In the genomic region with DNA sequence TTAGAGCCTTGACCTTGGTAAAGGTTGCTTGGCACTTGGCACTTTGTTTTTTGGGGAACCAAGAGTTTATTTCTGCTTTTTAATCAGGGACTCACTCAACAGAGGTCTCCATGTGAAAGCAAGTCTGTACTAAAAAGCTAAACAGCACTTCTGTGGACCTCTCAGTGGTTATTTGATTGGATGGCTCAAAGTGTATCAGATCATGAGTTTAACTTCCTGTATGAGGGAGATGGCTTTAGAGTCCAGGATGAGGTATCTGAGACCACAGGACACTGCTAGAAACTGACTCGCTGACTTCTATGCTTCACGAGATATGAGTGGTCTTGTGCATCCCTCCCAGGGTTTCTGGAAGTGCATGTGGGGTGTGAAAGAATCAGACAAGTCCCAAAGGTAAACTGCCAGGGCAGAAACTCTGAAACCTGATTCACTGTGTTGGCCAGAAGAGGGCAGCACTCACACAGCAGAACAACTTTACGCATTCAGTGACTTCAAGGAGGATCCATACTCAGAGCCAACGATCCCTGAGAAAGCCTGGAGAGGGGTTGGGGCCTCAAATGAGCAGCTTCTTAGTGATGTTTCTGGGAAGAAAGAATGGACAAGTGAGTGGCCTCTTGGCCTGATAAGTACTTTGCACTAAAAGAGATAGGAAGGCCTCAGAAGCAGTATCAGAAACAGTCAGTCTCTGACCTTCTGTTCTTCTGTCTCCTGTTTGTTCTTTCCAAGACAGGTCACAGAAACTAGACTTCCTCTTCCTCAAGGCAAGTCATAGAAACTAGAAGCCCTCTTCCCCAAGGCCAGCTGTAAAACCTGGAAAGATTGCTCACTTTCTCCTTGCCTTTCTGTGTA, we compare ENCODE assay signal across 8 cellular contexts.
DNase-seq lines count a peak whose midpoint lies in the region; ATAC-seq, FAIRE-seq and TF ChIP-seq lines count a peak whose summit lies in the region.

No MANE protein-coding gene starts in this region.

- H3K36me3 ChIP-seq in HAP-1 (replicated peaks), result no peaks in the 10 kb centered on the region
- no peaks in the 10 kb centered on the region for H3K36me3 ChIP-seq in WERI-Rb-1
- no peaks in the 10 kb centered on the region for H3K36me3 ChIP-seq in mammary epithelial cell (ENCODE audit: insufficient read depth, low read length)
- H3K36me3 ChIP-seq in keratinocyte (ENCODE audit: control insufficient read depth in 2 of 2, extremely low read depth in 1 of 2, insufficient read depth in 2 of 2, low read length in 2 of 2), result no peaks in the 10 kb centered on the region

- DNase-seq in GDM1 (lab: John Stamatoyannopoulos, UW) (peak; percentile 30), HAP-1 (ENCODE audit: low spot score in 2 of 2) (peak; percentile 43 to 69), NCI-H1092 treated with DMSO at 0.1 percent for 48 hours (lab: John Stamatoyannopoulos, UW) (peak; percentile 53), WERI-Rb-1 (peak; percentile 59), mammary epithelial cell (peak; percentile 53), keratinocyte (ENCODE audit: low read depth, low spot score) (peak; percentile 5)
- peak; percentile 25 to 27 for DNase-seq in stimulated activated CD4-positive, alpha-beta T cell treated with anti-CD3 and anti-CD28 coated beads, Interleukin-1b, Interleukin-23, amount 100 ng/mL, for 4 hours (ENCODE audit: low read depth in 2 of 2)

- no TSS peak for BruUV-seq in mammary epithelial cell (replicated peaks; lab: Mats Ljungman, UMichigan)

- no peak overlapping the region for H3K4me2 ChIP-seq in mammary epithelial cell (ENCODE audit: insufficient read depth, low read depth, low read length)
- no peak overlapping the region for H3K4me2 ChIP-seq in keratinocyte (ENCODE audit: control insufficient read depth, extremely low read depth, insufficient read depth, low read depth, low read length)

- dilution Hi-C loops in mammary epithelial cell (cut with HindIII; ENCODE audit: low sequenced_read_pairs), result no loop called here
- dilution Hi-C loops in keratinocyte (cut with MboI; ENCODE audit: extremely low pct_ligation_motif_present, low sequenced_read_pairs), result no loop called here

- ATAC-seq in GM21576 (IDR thresholded peaks at IDR 0.05; ENCODE audit: unreplicated experiment), result no peak

- H3K4me1 ChIP-seq in HAP-1 (no peaks in the 10 kb centered on the region), mammary epithelial cell (ENCODE audit: insufficient read depth, low read length) (no peaks in the 10 kb centered on the region), keratinocyte (ENCODE audit: control insufficient read depth, extremely low read depth, insufficient read depth, low read length) (no peaks in the 10 kb centered on the region)

- H2AFZ ChIP-seq in mammary epithelial cell (ENCODE audit: low read depth, low read length), result no peak overlapping the region
- H2AFZ ChIP-seq in keratinocyte (ENCODE audit: control insufficient read depth, low read length), result no peak overlapping the region

- in situ Hi-C loops in HAP-1 (cut with MboI; ENCODE audit: low sequenced_read_pairs), result no loop called here
- in situ Hi-C loops in mammary epithelial cell (cut with MboI; ENCODE audit: low sequenced_read_pairs in 2 of 2), result loop anchor here (5.0 kb wide), 2 partner anchors 217 to 232 kb away; no protein-coding TSS in a partner anchor

- peak; percentile 96 for FAIRE-seq in keratinocyte (lab: Jason Lieb, UNC)

- no peak overlapping the region for H3K4me3 ChIP-seq in HAP-1
- H3K4me3 ChIP-seq in WERI-Rb-1 (ENCODE audit: low read depth, low read length), result no peak overlapping the region
- no peak overlapping the region for H3K4me3 ChIP-seq in mammary epithelial cell (replicated peaks in 1 of 3; ENCODE audit: insufficient read depth in 1 of 3, low read depth in 2 of 3, low read length in 3 of 3)
- no peak overlapping the region for H3K4me3 ChIP-seq in keratinocyte (ENCODE audit: control insufficient read depth in 2 of 3, extremely low read depth in 1 of 3, insufficient read depth in 2 of 3, low read depth in 1 of 3, low read length in 3 of 3)

- no peaks in the 10 kb centered on the region for H3K9me1 ChIP-seq in keratinocyte (ENCODE audit: control insufficient read depth, extremely low read depth, insufficient read depth, low read length)

- intact Hi-C loops in mammary epithelial cell (cut with micrococcal nuclease), result loop anchor here (1.0 to 10.0 kb wide), 7 partner anchors 33 to 469 kb away; no protein-coding TSS in a partner anchor

- WGBS in mammary epithelial cell (ENCODE audit: low coverage, missing lambda C conversion rate), result 0% methylated on average over 4 of the region's 4 CpGs

- H3K79me2 ChIP-seq in mammary epithelial cell (ENCODE audit: insufficient read depth, low read length) (no peaks in the 10 kb centered on the region), keratinocyte (ENCODE audit: control insufficient read depth, insufficient read depth, low read length) (no peaks in the 10 kb centered on the region)

- H3K9me3 ChIP-seq in HAP-1 (no peaks in the 10 kb centered on the region), WERI-Rb-1 (ENCODE audit: severe bottlenecking) (no peaks in the 10 kb centered on the region), mammary epithelial cell (replicated peaks; ENCODE audit: insufficient read depth, low read length) (no peaks in the 10 kb centered on the region), keratinocyte (ENCODE audit: control insufficient read depth, low read depth, low read length) (no peaks in the 10 kb centered on the region)

- H3K27ac ChIP-seq in WERI-Rb-1 (no peak overlapping the region), mammary epithelial cell (ENCODE audit: insufficient read depth, low read depth, low read length) (no peak overlapping the region), keratinocyte (ENCODE audit: control insufficient read depth, insufficient read depth, low read length) (no peak overlapping the region)

- H3K27me3 ChIP-seq in HAP-1 (ENCODE audit: low read depth) (no peaks in the 10 kb centered on the region), WERI-Rb-1 (ENCODE audit: insufficient read depth, low read depth, severe bottlenecking) (peaks cover 16% of the 10 kb centered on the region), mammary epithelial cell (ENCODE audit: insufficient read depth, low read length) (peaks cover 10% of the 10 kb centered on the region), keratinocyte (ENCODE audit: control insufficient read depth, extremely low read depth, insufficient read depth, low read length) (peaks cover 5% of the 10 kb centered on the region)

- H3K9ac ChIP-seq in mammary epithelial cell (ENCODE audit: insufficient read depth, low read length) (no peak overlapping the region), keratinocyte (ENCODE audit: control insufficient read depth, extremely low read depth, insufficient read depth, low read length) (no peak overlapping the region)

- CTCF ChIA-PET in mammary epithelial cell (lab: Charles Lee; ENCODE audit: low non-redundant PET), result interaction anchor here (0.5 to 0.6 kb wide), 2 partner anchors 80 to 1183 kb away, joined by 4 to 7 read pairs; no protein-coding TSS in a partner anchor

- no peaks in the 10 kb centered on the region for H4K20me1 ChIP-seq in mammary epithelial cell (ENCODE audit: insufficient read depth, low read length)
- H4K20me1 ChIP-seq in keratinocyte (ENCODE audit: control insufficient read depth, extremely low read depth, insufficient read depth, low read length), result no peaks in the 10 kb centered on the region

- peak; percentile 87 for TF ChIP-seq CTCF in WERI-Rb-1 (IDR thresholded peaks at IDR 0.05; ENCODE audit: low read depth, low read length)
- TF ChIP-seq CTCF in mammary epithelial cell (conservative IDR thresholded peaks at IDR 0.05 in 1 of 2, IDR thresholded peaks at IDR 0.05 in 1 of 2; ENCODE audit: extremely low read depth in 1 of 2, insufficient read depth in 1 of 2, low read depth in 1 of 2, low read length in 2 of 2), result peak; percentile 86 to 87
- peak; percentile 86 to 92 (median 87) for TF ChIP-seq CTCF in keratinocyte (optimal IDR thresholded peaks at IDR 0.05 in 1 of 3, IDR thresholded peaks at IDR 0.05 in 1 of 3, conservative IDR thresholded peaks at IDR 0.05 in 1 of 3; ENCODE audit: extremely low read depth in 1 of 3, insufficient read depth in 2 of 3, low read length in 3 of 3)

Comparison
In these comparisons a context has a peak if more than half of its experiments do, and no peak if none do; other contexts are left out.
1. DNase-seq: peak in every context shown above with its lines; median percentile 59 in WERI-Rb-1; 56 in HAP-1; 53 in NCI-H1092 treated with DMSO at 0.1 percent for 48 hours; 53 in mammary epithelial cell; 30 in GDM1; 26 in stimulated activated CD4-positive, alpha-beta T cell treated with anti-CD3 and anti-CD28 coated beads, Interleukin-1b, Interleukin-23, amount 100 ng/mL, for 4 hours; 5 in keratinocyte.